13 cellular contexts compared by ENCODE assay signal in genomic region chr6:90110971-90111370, GRCh38.
DNase-seq lines count a peak whose midpoint lies in the region; ATAC-seq and TF ChIP-seq lines count a peak whose summit lies in the region.
"Had no signal": no experiment of that assay in that cellular context is flagged by ENCODE, and none has a peak within 500 bp of the region (broad histone marks: within the 10 kb centered on the region; RNA-seq: fewer than 3 reads in every experiment).

No MANE protein-coding gene starts in this region.

- DNase-seq in activated CD8-positive, alpha-beta memory T cell treated with anti-CD3 and anti-CD28 coated beads for 24 hours: peak; percentile 78
- DNase-seq in activated naive CD8-positive, alpha-beta T cell treated with anti-CD3 and anti-CD28 coated beads, Interleukin-2, amount 50 U/mL, for 24 hours: peak; percentile 74
- DNase-seq in stimulated activated CD8-positive, alpha-beta memory T cell treated with anti-CD3 and anti-CD28 coated beads, Interleukin-15, amount 100 ng/mL, for 48 hours (ENCODE audit: low read depth in 2 of 2): peak; percentile 66 to 72
- no peak for DNase-seq in erythroblast (lab: John Stamatoyannopoulos, UW)
- no peak for DNase-seq in NCI-H2171 (lab: John Stamatoyannopoulos, UW)
- no peak for DNase-seq in A673 (ENCODE audit: low spot score)
- DNase-seq: NCI-H2081 treated with DMSO at 0.1 percent for 48 hours, T1000 had no signal

- intact Hi-C loops in A673 (cut with micrococcal nuclease; ENCODE audit: unreplicated experiment): no loop called here

- peaks cover 4% of the 10 kb centered on the region for H3K27me3 ChIP-seq in A673 (replicated peaks; ENCODE audit: insufficient read depth, low read depth, low read length, poor library complexity)

- peak; percentile 56 for ATAC-seq in activated naive CD8-positive, alpha-beta T cell treated with anti-CD3 and anti-CD28 coated beads, Interleukin-2, amount 50 U/mL, for 24 hours
- no peak for ATAC-seq in GM18519 (IDR thresholded peaks at IDR 0.05; ENCODE audit: low FRiP score, unreplicated experiment)

- H3K27ac ChIP-seq in KOPT-K1 (ENCODE audit: low read depth, low read length, poor library complexity, severe bottlenecking) (peak overlapping the region; percentile 55), A673 (ENCODE audit: low read depth, low read length, poor library complexity, severe bottlenecking) (no peak overlapping the region)
- H3K27ac ChIP-seq: thoracic aorta had no signal

- TF ChIP-seq CTCF in A673 (conservative IDR thresholded peaks at IDR 0.05; ENCODE audit: low read depth, low read length): no peak

- H3K27ac Mint-ChIP-seq in activated naive CD8-positive, alpha-beta T cell treated with anti-CD3 and anti-CD28 coated beads, Interleukin-2, amount 50 U/mL, for 24 hours: peak overlapping the region; percentile 82
- H3K27ac Mint-ChIP-seq: mesothelial cell of epicardium had no signal

- CTCF ChIA-PET in A673 (lab: Charles Lee): no interaction called here

- H3K4me3 Mint-ChIP-seq in activated naive CD8-positive, alpha-beta T cell treated with anti-CD3 and anti-CD28 coated beads, Interleukin-2, amount 50 U/mL, for 24 hours: peak overlapping the region; percentile 38
- H3K4me3 Mint-ChIP-seq: brain, mesothelial cell of epicardium had no signal

- peaks cover 49% of the 10 kb centered on the region for H3K36me3 Mint-ChIP-seq in activated naive CD8-positive, alpha-beta T cell treated with anti-CD3 and anti-CD28 coated beads, Interleukin-2, amount 50 U/mL, for 24 hours (ENCODE audit: low read depth)

- POLR2A ChIA-PET in A673 (lab: Charles Lee; ENCODE audit: low non-redundant PET): no interaction called here

- peaks cover 79% of the 10 kb centered on the region for H3K4me1 Mint-ChIP-seq in activated naive CD8-positive, alpha-beta T cell treated with anti-CD3 and anti-CD28 coated beads, Interleukin-2, amount 50 U/mL, for 24 hours
- H3K4me1 Mint-ChIP-seq: mesothelial cell of epicardium had no signal

- BruUV-seq in A673 (replicated peaks; lab: Mats Ljungman, UMichigan): no TSS peak

- H3K36me3 ChIP-seq in KOPT-K1 (ENCODE audit: insufficient read depth, low read length) (no peaks in the 10 kb centered on the region), A673 (ENCODE audit: insufficient read depth, low read length, poor library complexity, severe bottlenecking) (no peaks in the 10 kb centered on the region)
- H3K36me3 ChIP-seq: thoracic aorta had no signal

- TF ChIP-seq POLR2A in erythroblast (IDR thresholded peaks at IDR 0.05; ENCODE audit: low read length): no peak

- H3K9me3 ChIP-seq in KOPT-K1 (ENCODE audit: insufficient read depth, low read length, poor library complexity, severe bottlenecking) (peaks cover 21% of the 10 kb centered on the region), A673 (ENCODE audit: low read depth, low read length, poor library complexity, severe bottlenecking) (peaks cover 4% of the 10 kb centered on the region)
- H3K9me3 ChIP-seq: thoracic aorta had no signal

- H3K4me1 ChIP-seq in A673 (ENCODE audit: insufficient read depth, low read length, poor library complexity, severe bottlenecking): no peaks in the 10 kb centered on the region

- H3K9me3 Mint-ChIP-seq in activated naive CD8-positive, alpha-beta T cell treated with anti-CD3 and anti-CD28 coated beads, Interleukin-2, amount 50 U/mL, for 24 hours: peaks cover 32% of the 10 kb centered on the region

- H3K27me3 Mint-ChIP-seq in activated naive CD8-positive, alpha-beta T cell treated with anti-CD3 and anti-CD28 coated beads, Interleukin-2, amount 50 U/mL, for 24 hours: no peaks in the 10 kb centered on the region
- H3K27me3 Mint-ChIP-seq: brain had no signal

- no peak overlapping the region for H3K4me3 ChIP-seq in A673 (ENCODE audit: low read depth, low read length, poor library complexity, severe bottlenecking)
- H3K4me3 ChIP-seq: thoracic aorta had no signal

Comparison
In these comparisons a context has a peak if more than half of its experiments do, and no peak if none do; other contexts are left out.
1. DNase-seq: peak in activated CD8-positive, alpha-beta memory T cell treated with anti-CD3 and anti-CD28 coated beads for 24 hours (single experiment), activated naive CD8-positive, alpha-beta T cell treated with anti-CD3 and anti-CD28 coated beads, Interleukin-2, amount 50 U/mL, for 24 hours (single experiment) and stimulated activated CD8-positive, alpha-beta memory T cell treated with anti-CD3 and anti-CD28 coated beads, Interleukin-15, amount 100 ng/mL, for 48 hours (2 of 2); none in erythroblast (0 of 2), NCI-H2171 (single experiment) and A673 (single experiment).